In genomic region chr14:55104051-55104954, GRCh38 we compare ENCODE assay signal across 9 cellular contexts.
DNase-seq lines count a peak whose midpoint lies in the region; ATAC-seq lines count a peak whose summit lies in the region.
"Had no signal": no experiment of that assay in that cellular context is flagged by ENCODE, and none has a peak within 500 bp of the region (broad histone marks: within the 10 kb centered on the region; RNA-seq: fewer than 3 reads in every experiment).

No MANE protein-coding gene starts in this region.

- ATAC-seq in GM18858 (IDR thresholded peaks at IDR 0.05; ENCODE audit: unreplicated experiment) (no peak), HG03457 (IDR thresholded peaks at IDR 0.05; ENCODE audit: unreplicated experiment) (no peak)

- H3K4me3 ChIP-seq in mucosa of stomach (ENCODE audit: low read length): no peak overlapping the region

- H3K36me3 ChIP-seq in mucosa of stomach (ENCODE audit: control insufficient read depth, insufficient read depth, low read length): no peaks in the 10 kb centered on the region

- DNase-seq in AML-193 (lab: John Stamatoyannopoulos, UW) (peak; percentile 58 to 72), LoVo (ENCODE audit: low spot score) (peak; percentile 29), amniotic epithelial cell (ENCODE audit: low read depth) (peak; percentile 37), GM03348 (ENCODE audit: low spot score) (no peak), NCI-H446 (lab: John Stamatoyannopoulos, UW) (no peak)
- DNase-seq: activated gamma-delta T cell treated with Interleukin-2 at 50 U/mL for 16 hours had no signal

- peaks cover 54% of the 10 kb centered on the region for H3K4me1 ChIP-seq in mucosa of stomach (ENCODE audit: control insufficient read depth, insufficient read depth, low read length)

- no peaks in the 10 kb centered on the region for H3K27me3 ChIP-seq in mucosa of stomach (ENCODE audit: control insufficient read depth, insufficient read depth, low read length)

- peak overlapping the region; percentile 69 for H3K9ac ChIP-seq in mucosa of stomach (ENCODE audit: low read length)

- H3K9me3 ChIP-seq in mucosa of stomach (ENCODE audit: control insufficient read depth, low read length): no peaks in the 10 kb centered on the region

Comparison
In these comparisons a context has a peak if more than half of its experiments do, and no peak if none do; other contexts are left out.
1. DNase-seq: peak in AML-193 (2 of 2), LoVo (single experiment) and amniotic epithelial cell (single experiment); none in GM03348 (single experiment) and NCI-H446 (0 of 2).